In the genomic region with DNA sequence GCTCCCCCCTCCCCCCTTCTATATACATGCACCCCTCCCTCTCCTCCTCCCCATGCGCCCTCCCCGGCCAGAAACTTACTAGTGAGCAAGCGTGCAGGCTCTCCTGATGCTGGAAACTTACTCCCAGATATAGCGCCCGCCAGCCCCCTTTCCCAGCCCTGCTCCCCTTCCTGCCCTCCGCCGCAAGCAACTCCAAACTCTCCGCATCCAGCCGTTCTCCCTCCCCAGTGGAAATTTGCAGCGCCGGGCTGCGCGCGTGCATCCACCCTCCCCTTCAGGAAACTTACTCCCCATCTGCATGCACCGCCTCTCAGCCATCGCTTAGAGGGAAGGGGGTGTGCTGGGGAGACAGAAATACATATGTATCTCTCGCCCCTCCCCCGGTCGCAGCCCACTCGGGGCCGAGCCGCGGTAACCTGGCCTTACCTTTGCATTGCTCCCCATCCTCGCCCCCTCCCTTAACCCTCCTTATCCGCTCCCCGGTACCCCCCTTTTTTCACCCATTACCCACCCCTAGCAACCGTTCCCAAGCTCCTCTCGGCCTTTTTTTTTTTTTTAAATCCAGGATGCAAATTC, we compare ENCODE assay signal across 9 cellular contexts. TPM values are rescaled to one million over a fixed set of nuclear protein-coding genes. Genes with fewer than 3 reads are reported as not detected.
DNase-seq lines count a peak whose midpoint lies in the region; ATAC-seq, FAIRE-seq and TF ChIP-seq lines count a peak whose summit lies in the region.
"Had no signal": no experiment of that assay in that cellular context is flagged by ENCODE, and none has a peak within 500 bp of the region (broad histone marks: within the 10 kb centered on the region; RNA-seq: fewer than 3 reads in every experiment).

A gene with protein sequence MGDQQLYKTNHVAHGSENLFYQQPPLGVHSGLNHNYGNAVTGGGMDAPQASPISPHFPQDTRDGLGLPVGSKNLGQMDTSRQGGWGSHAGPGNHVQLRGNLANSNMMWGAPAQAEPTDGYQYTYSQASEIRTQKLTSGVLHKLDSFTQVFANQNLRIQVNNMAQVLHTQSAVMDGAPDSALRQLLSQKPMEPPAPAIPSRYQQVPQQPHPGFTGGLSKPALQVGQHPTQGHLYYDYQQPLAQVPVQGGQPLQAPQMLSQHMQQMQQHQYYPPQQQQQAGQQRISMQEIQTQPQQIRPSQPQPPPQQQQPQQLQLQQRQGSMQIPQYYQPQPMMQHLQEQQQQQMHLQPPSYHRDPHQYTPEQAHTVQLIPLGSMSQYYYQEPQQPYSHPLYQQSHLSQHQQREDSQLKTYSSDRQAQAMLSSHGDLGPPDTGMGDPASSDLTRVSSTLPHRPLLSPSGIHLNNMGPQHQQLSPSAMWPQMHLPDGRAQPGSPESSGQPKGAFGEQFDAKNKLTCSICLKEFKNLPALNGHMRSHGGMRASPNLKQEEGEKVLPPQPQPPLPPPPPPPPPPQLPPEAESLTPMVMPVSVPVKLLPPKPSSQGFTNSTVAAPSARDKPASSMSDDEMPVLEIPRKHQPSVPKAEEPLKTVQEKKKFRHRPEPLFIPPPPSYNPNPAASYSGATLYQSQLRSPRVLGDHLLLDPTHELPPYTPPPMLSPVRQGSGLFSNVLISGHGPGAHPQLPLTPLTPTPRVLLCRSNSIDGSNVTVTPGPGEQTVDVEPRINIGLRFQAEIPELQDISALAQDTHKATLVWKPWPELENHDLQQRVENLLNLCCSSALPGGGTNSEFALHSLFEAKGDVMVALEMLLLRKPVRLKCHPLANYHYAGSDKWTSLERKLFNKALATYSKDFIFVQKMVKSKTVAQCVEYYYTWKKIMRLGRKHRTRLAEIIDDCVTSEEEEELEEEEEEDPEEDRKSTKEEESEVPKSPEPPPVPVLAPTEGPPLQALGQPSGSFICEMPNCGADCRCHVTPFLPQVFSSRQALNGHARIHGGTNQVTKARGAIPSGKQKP (N-terminal part only) (minus strand): TSS at position 332 of the 576 bp plus-strand sequence. CDS start 182,336 bp downstream, outside the sequence.

- POLR2A ChIA-PET in activated naive CD8-positive, alpha-beta T cell treated with anti-CD3 and anti-CD28 coated beads, Interleukin-2, amount 10 ng/mL, durations not matched to agents 7 days and 5 days (lab: Charles Lee), result interaction anchor here (0.6 to 5.5 kb wide), 11 partner anchors 9 to 405 kb away, joined by 3 to 34 read pairs (median 5); no protein-coding TSS in a partner anchor

- TF ChIP-seq CTCF in pancreas (IDR thresholded peaks at IDR 0.05), result no peak

- H3K27ac ChIP-seq in pancreas, result peak within 1 kb of the TSS; percentile 51 to 86 (median 77)

- FAIRE-seq in pancreas (lab: Jason Lieb, UNC), result no peak
- FAIRE-seq: G401.6 had no signal

- peak; percentile 41 for ATAC-seq in activated naive CD8-positive, alpha-beta T cell treated with anti-CD3 and anti-CD28 coated beads, Interleukin-2, amount 10 ng/mL, durations not matched to agents 7 days and 5 days (ENCODE audit: low read depth)
- ATAC-seq in Right ventricle myocardium superior (ENCODE audit: poor library complexity), result peak; percentile 14
- peak; percentile 3 to 57 (median 36) for ATAC-seq in pancreas
- no peak for ATAC-seq in GM19395 (IDR thresholded peaks at IDR 0.05; ENCODE audit: unreplicated experiment)

- intact Hi-C loops in Right ventricle myocardium superior (cut with DNase I) (no loop called here), pancreas (cut with DNase I) (no loop called here)

- no peaks in the 10 kb centered on the region for H3K27me3 ChIP-seq in pancreas

- peak within 1 kb of the TSS; percentile 92 for H3K27ac Mint-ChIP-seq in activated naive CD8-positive, alpha-beta T cell treated with anti-CD3 and anti-CD28 coated beads, Interleukin-2, amount 10 ng/mL, durations not matched to agents 7 days and 5 days

- H3K4me1 Mint-ChIP-seq in activated naive CD8-positive, alpha-beta T cell treated with anti-CD3 and anti-CD28 coated beads, Interleukin-2, amount 10 ng/mL, durations not matched to agents 7 days and 5 days, result peaks cover 30% of the 10 kb centered on the region

- H3K4me3 Mint-ChIP-seq in activated naive CD8-positive, alpha-beta T cell treated with anti-CD3 and anti-CD28 coated beads, Interleukin-2, amount 10 ng/mL, durations not matched to agents 7 days and 5 days, result peak within 1 kb of the TSS; percentile 100

- peaks cover 0 to 6% (median 4%) of the 10 kb centered on the region in 3 donors for H3K4me1 ChIP-seq in pancreas

- DNase-seq in A172 (ENCODE audit: low spot score), result peak; percentile 60
- peak; percentile 53 for DNase-seq in GM19238 (ENCODE audit: insufficient read length, low spot score)
- peak; percentile 66 for DNase-seq in MV-4-11 (lab: John Stamatoyannopoulos, UW)
- peak; percentile 91 for DNase-seq in SK-N-DZ (ENCODE audit: low spot score)
- DNase-seq in activated naive CD8-positive, alpha-beta T cell treated with anti-CD3 and anti-CD28 coated beads, Interleukin-2, amount 10 ng/mL, durations not matched to agents 7 days and 5 days, result peak; percentile 71
- DNase-seq in Right ventricle myocardium superior, result peak; percentile 63
- DNase-seq in pancreas, result peak; percentile 34 to 70 (median 60)

- H3K9me3 ChIP-seq in pancreas, result no peaks in the 10 kb centered on the region

- H3K36me3 Mint-ChIP-seq in activated naive CD8-positive, alpha-beta T cell treated with anti-CD3 and anti-CD28 coated beads, Interleukin-2, amount 10 ng/mL, durations not matched to agents 7 days and 5 days, result peaks cover 19% of the 10 kb centered on the region

- H3K4me3 ChIP-seq in pancreas, result peak within 1 kb of the TSS; percentile 64 to 87 (median 73)

- peaks cover 14% of the 10 kb centered on the region for H3K27me3 Mint-ChIP-seq in activated naive CD8-positive, alpha-beta T cell treated with anti-CD3 and anti-CD28 coated beads, Interleukin-2, amount 10 ng/mL, durations not matched to agents 7 days and 5 days

- no peaks in the 10 kb centered on the region for H3K9me3 Mint-ChIP-seq in activated naive CD8-positive, alpha-beta T cell treated with anti-CD3 and anti-CD28 coated beads, Interleukin-2, amount 10 ng/mL, durations not matched to agents 7 days and 5 days

- WGBS in pancreas, 2 donors, result 1 to 2% methylated on average over 26 to 28 of the region's 28 CpGs

- H3K36me3 ChIP-seq in pancreas, result no peaks in the 10 kb centered on the region

RNA-seq across cellular contexts. Expression of the gene that starts here (rescaled TPM):
- total RNA-seq in A172 (2014; rRNA removed; shearing (Covaris generic)), result 3.4 and 3.5 TPM in 2 replicates
- polyA plus RNA-seq in SK-N-DZ (2014; cell fraction: cytosol; rRNA removed), result 3.6 and 4.3 TPM in 2 replicates
- 5.0 and 7.1 TPM in 2 replicates for polyA plus RNA-seq in SK-N-DZ (2014; cell fraction: nucleus; rRNA removed)
- 10 to 100 TPM; 21.4 to 21.6 TPM for total RNA-seq in activated naive CD8-positive, alpha-beta T cell treated with anti-CD3 and anti-CD28 coated beads, Interleukin-2, amount 10 ng/mL, durations not matched to agents 7 days and 5 days
- total RNA-seq in Right ventricle myocardium superior, result 1.5 TPM
- 1 to 10 TPM in 5 of 6 donors, under 1 TPM in 1; 0.94 to 2.5 (median 1.5) TPM for total RNA-seq in pancreas
- polyA plus RNA-seq in pancreas, result 1 to 10 TPM; 1.3 to 2.3 TPM
